ENCODE assay signal across 8 cellular contexts in the genomic region with DNA sequence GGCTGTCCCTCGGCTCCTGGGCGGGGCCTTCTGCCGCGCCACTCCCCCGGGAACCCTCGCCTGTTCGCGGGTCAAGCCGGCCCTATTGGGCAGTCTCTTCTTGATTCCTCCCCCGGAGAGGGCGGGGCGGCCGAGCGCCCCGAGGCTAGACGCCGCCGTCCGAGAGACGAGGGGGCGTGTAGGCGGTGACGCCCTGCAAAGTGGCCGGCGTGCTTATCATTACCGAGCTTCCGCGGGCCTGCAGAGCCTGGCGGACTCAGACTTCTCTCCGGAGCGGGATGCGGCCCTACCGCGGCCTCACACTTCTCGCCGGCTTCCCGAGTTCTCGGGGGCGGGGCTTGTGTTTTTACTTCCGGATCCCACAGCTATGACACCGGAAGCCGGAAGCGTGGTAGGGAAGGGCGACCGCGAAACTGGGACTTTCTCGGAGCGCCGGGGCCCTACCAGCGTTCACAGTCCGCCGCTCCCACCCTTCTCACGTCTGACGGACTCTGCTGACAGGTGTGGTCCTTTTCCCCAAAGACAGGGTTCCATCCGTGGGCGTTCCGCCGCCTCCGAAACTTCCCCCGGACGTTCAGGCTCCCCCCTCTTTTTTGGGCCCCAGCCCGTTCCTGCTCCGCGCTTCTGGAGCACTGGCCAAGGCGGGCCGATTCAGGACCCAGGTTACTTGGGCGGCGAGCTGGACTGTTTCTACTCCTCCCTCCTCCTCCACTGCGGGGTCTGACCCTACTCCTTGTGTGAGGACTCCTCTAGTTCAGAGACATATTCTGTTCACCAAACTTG. TPM values are rescaled to one million over a fixed set of nuclear protein-coding genes. Genes with fewer than 3 reads are reported as not detected.
DNase-seq lines count a peak whose midpoint lies in the region; ATAC-seq and TF ChIP-seq lines count a peak whose summit lies in the region.

A gene with protein sequence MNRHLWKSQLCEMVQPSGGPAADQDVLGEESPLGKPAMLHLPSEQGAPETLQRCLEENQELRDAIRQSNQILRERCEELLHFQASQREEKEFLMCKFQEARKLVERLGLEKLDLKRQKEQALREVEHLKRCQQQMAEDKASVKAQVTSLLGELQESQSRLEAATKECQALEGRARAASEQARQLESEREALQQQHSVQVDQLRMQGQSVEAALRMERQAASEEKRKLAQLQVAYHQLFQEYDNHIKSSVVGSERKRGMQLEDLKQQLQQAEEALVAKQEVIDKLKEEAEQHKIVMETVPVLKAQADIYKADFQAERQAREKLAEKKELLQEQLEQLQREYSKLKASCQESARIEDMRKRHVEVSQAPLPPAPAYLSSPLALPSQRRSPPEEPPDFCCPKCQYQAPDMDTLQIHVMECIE (plus strand): TSS at position 376 of the 783 bp plus-strand sequence. CDS start 4,383 bp downstream, outside the sequence.

- H3K4me3 Mint-ChIP-seq in osteocyte (ENCODE audit: unreplicated experiment), result peak within 1 kb of the TSS; percentile 84

- peaks cover 11% of the 10 kb centered on the region for H3K36me3 ChIP-seq in thymus (ENCODE audit: control insufficient read depth, insufficient read depth)

- peaks cover 15% of the 10 kb centered on the region for H3K4me1 ChIP-seq in thymus (ENCODE audit: control insufficient read depth, insufficient read depth, low read length)

- no peaks in the 10 kb centered on the region for H3K9me3 ChIP-seq in thymus (ENCODE audit: control insufficient read depth)

- under 1% methylated on average over 69 of the region's 69 CpGs for WGBS in thymus

- POLR2A ChIA-PET in GM10248 (lab: Yijun Ruan, JAX), result no interaction called here

- H3K4me1 Mint-ChIP-seq in osteocyte (ENCODE audit: unreplicated experiment), result peaks cover 30% of the 10 kb centered on the region

- H3K27me3 Mint-ChIP-seq in osteocyte (ENCODE audit: unreplicated experiment), result no peaks in the 10 kb centered on the region

- no peaks in the 10 kb centered on the region for H3K27me3 ChIP-seq in thymus (ENCODE audit: control insufficient read depth, insufficient read depth)

- ATAC-seq in HG02610 (IDR thresholded peaks at IDR 0.05; ENCODE audit: unreplicated experiment), result peak; percentile 83
- peak; percentile 86 to 89 for ATAC-seq in activated naive CD4-positive, alpha-beta T cell treated with anti-CD3 and anti-CD28 coated beads, Interleukin-2, amount 50 U/mL, for 72 hours

- DNase-seq in GM10248 (ENCODE audit: extremely low spot score) (peak; percentile 91), NCI-H1092 treated with DMSO at 0.1 percent for 48 hours (lab: John Stamatoyannopoulos, UW) (peak; percentile 91), SKM-1 (lab: John Stamatoyannopoulos, UW; ENCODE audit: unreplicated experiment) (peak; percentile 45), glomerular visceral epithelial cell (ENCODE audit: extremely low spot score) (peak; percentile 90), osteocyte (ENCODE audit: extremely low spot score, unreplicated experiment) (peak; percentile 97)
- DNase-seq in activated naive CD4-positive, alpha-beta T cell treated with anti-CD3 and anti-CD28 coated beads, Interleukin-2, amount 50 U/mL, for 72 hours (ENCODE audit: low spot score in 2 of 2), result peak; percentile 88 to 95

- CTCF ChIA-PET in GM10248 (lab: Yijun Ruan, JAX), result interaction anchor here (1.2 kb wide), 1 partner anchor 202 kb away, joined by 4 read pairs; no protein-coding TSS in a partner anchor

- TF ChIP-seq CTCF in GM10248 (IDR thresholded peaks at IDR 0.05; ENCODE audit: control extremely low read depth, extremely low read depth, low read depth, missing control alignments) (no peak), osteocyte (IDR thresholded peaks at IDR 0.05) (no peak)

- peak within 1 kb of the TSS; percentile 97 to 99 for H3K27ac Mint-ChIP-seq in activated naive CD4-positive, alpha-beta T cell treated with anti-CD3 and anti-CD28 coated beads, Interleukin-2, amount 50 U/mL, for 72 hours
- H3K27ac Mint-ChIP-seq in osteocyte (ENCODE audit: unreplicated experiment), result peak within 1 kb of the TSS; percentile 93

- H3K36me3 Mint-ChIP-seq in activated naive CD4-positive, alpha-beta T cell treated with anti-CD3 and anti-CD28 coated beads, Interleukin-2, amount 50 U/mL, for 72 hours, result peaks cover 11 to 19% of the 10 kb centered on the region in 2 donors
- H3K36me3 Mint-ChIP-seq in osteocyte (ENCODE audit: unreplicated experiment), result peaks cover 6% of the 10 kb centered on the region

- H3K27ac ChIP-seq in thymus (ENCODE audit: low read depth), result peak within 1 kb of the TSS; percentile 90

- H3K4me3 ChIP-seq in thymus (ENCODE audit: low read length), result peak within 1 kb of the TSS; percentile 74

- no peaks in the 10 kb centered on the region for H3K9me3 Mint-ChIP-seq in activated naive CD4-positive, alpha-beta T cell treated with anti-CD3 and anti-CD28 coated beads, Interleukin-2, amount 50 U/mL, for 72 hours
- peaks cover 3% of the 10 kb centered on the region for H3K9me3 Mint-ChIP-seq in osteocyte (ENCODE audit: unreplicated experiment)

RNA-seq across cellular contexts. Expression of the gene that starts here (rescaled TPM):
- total RNA-seq in activated naive CD4-positive, alpha-beta T cell treated with anti-CD3 and anti-CD28 coated beads, Interleukin-2, amount 50 U/mL, for 72 hours, result 10 to 100 TPM; 34.2 to 35.0 TPM
- 23.6 and 25.0 TPM in 2 replicates for total RNA-seq in osteocyte
- 38.3 TPM for polyA plus RNA-seq in thymus

Comparison
In these comparisons a context has a peak if more than half of its experiments do, and no peak if none do; other contexts are left out.
1. Peak in every context shown above with its lines: DNase-seq, ATAC-seq, H3K4me3 ChIP-seq and H3K27ac ChIP-seq.
2. DNase-seq: peak in every context shown above with its lines; median percentile 97 in osteocyte; 92 in activated naive CD4-positive, alpha-beta T cell treated with anti-CD3 and anti-CD28 coated beads, Interleukin-2, amount 50 U/mL, for 72 hours; 91 in GM10248; 91 in NCI-H1092 treated with DMSO at 0.1 percent for 48 hours; 90 in glomerular visceral epithelial cell; 45 in SKM-1.